8 cellular contexts compared by ENCODE assay signal in genomic region chr3:138174421-138175122, GRCh38. TPM values are rescaled to one million over a fixed set of nuclear protein-coding genes. Genes with fewer than 3 reads are reported as not detected.
DNase-seq lines count a peak whose midpoint lies in the region; ATAC-seq, FAIRE-seq and TF ChIP-seq lines count a peak whose summit lies in the region.

Gene DBR1, minus strand, starts transcription at chr3:138174921. Its CDS starts 126 bp downstream, at chr3:138174795.

- H3K27me3 ChIP-seq in pancreas (no peaks in the 10 kb centered on the region), tibial artery (no peaks in the 10 kb centered on the region)

- peak; percentile 96 for ATAC-seq in HG02759 (IDR thresholded peaks at IDR 0.05; ENCODE audit: unreplicated experiment)
- peak; percentile 97 for ATAC-seq in Right ventricle myocardium superior (ENCODE audit: poor library complexity)
- ATAC-seq in pancreas = peak; percentile 94 to 98 (median 96)

- TF ChIP-seq CTCF in GM12875 (IDR thresholded peaks at IDR 0.05; ENCODE audit: borderline replicate concordance, insufficient read depth, low read depth, low read length) (no peak), pancreas (IDR thresholded peaks at IDR 0.05) (no peak), tibial artery (IDR thresholded peaks at IDR 0.05) (no peak)

- peak; percentile 81 for FAIRE-seq in pancreas (lab: Jason Lieb, UNC)

- DNase-seq in NCI-H128 (lab: John Stamatoyannopoulos, UW; ENCODE audit: unreplicated experiment) (peak; percentile 82), SW480 (ENCODE audit: low spot score) (peak; percentile 87), Right ventricle myocardium superior (peak; percentile 83), pancreas (peak; percentile 68 to 89 (median 82)), tibial artery (peak; percentile 80 to 84)
- peak; percentile 41 for DNase-seq in activated naive CD8-positive, alpha-beta T cell treated with anti-CD3 and anti-CD28 coated beads, Interleukin-2, amount 50 U/mL, for 16 hours (ENCODE audit: low read depth, low spot score)

- peak within 1 kb of the TSS; percentile 51 to 83 (median 80) for H3K27ac ChIP-seq in pancreas
- peak within 1 kb of the TSS; percentile 80 to 88 for H3K27ac ChIP-seq in tibial artery

- intact Hi-C loops in Right ventricle myocardium superior (cut with DNase I) (no loop called here), pancreas (cut with DNase I) (no loop called here), tibial artery (cut with DNase I; ENCODE audit: low total_unique reads) (no loop called here)

- 0 to 1% methylated on average over 38 of the region's 38 CpGs for WGBS in pancreas, 2 donors

- peaks cover 0 to 17% (median 0%) of the 10 kb centered on the region in 3 donors for H3K4me1 ChIP-seq in pancreas
- peaks cover 0 to 24% (median 10%) of the 10 kb centered on the region in 4 donors for H3K4me1 ChIP-seq in tibial artery

- peak within 1 kb of the TSS; percentile 89 for H3K4me3 ChIP-seq in GM12875 (ENCODE audit: low read depth, low read length)
- H3K4me3 ChIP-seq in pancreas = peak within 1 kb of the TSS; percentile 56 to 84 (median 70)
- peak within 1 kb of the TSS; percentile 71 to 90 for H3K4me3 ChIP-seq in tibial artery

- no peaks in the 10 kb centered on the region for H3K36me3 ChIP-seq in pancreas
- H3K36me3 ChIP-seq in tibial artery = peaks cover under 1 to 18% (median 6%) of the 10 kb centered on the region in 3 donors

- H3K9me3 ChIP-seq in pancreas (no peaks in the 10 kb centered on the region), tibial artery (no peaks in the 10 kb centered on the region)

RNA-seq across cellular contexts. Expression of gene DBR1, which starts in this region (rescaled TPM):
- 8.3 TPM for total RNA-seq in Right ventricle myocardium superior
- total RNA-seq in pancreas = 10 to 100 TPM in 1 of 6 donors, 1 to 10 TPM in 5; 4.3 to 12.2 (median 6.3) TPM
- polyA plus RNA-seq in pancreas = 1 to 10 TPM; 3.5 to 7.6 TPM

Comparison
In these comparisons a context has a peak if more than half of its experiments do, and no peak if none do; other contexts are left out.
1. Peak in every context shown above with its lines: DNase-seq, ATAC-seq, H3K4me3 ChIP-seq and H3K27ac ChIP-seq.